Comparison of ENCODE assay signal across 10 cellular contexts in the genomic region with DNA sequence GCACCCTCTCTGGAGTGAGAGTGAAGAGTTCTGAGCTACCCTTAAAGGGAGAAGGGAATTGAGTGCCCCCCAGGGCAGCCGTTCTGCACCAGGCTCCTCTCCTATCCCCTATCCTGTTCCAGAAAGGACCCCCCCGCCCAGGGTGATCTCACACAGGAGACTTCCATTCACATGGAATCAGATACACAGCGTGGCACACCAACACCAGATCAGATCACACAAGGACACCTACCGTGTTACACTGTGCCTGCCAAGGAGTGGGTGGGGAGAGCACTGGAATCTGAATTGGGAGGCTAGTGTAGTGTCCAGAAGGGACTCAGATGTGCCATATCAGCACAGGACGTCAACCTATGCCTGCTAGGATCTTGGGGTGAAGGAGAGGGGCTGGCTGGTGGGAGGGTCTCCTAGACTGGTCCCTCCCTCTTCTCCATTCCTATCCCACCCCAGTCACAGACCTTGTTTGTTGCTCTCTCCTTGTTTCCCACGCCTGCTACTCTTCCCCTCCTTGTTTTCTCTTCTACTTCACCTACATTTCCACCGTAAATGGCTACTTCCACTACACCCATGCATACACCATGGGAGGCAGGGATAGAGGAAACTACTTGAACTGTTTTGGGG. TPM values are rescaled to one million over a fixed set of nuclear protein-coding genes. Genes with fewer than 3 reads are reported as not detected.
A peak's percentile ranks its signal among the peaks of the same experiment; 100 is the strongest.
DNase-seq lines count a peak whose midpoint lies in the region; ATAC-seq and TF ChIP-seq lines count a peak whose summit lies in the region.
"Had no signal": no experiment of that assay in that cellular context is flagged by ENCODE, and none has a peak within 500 bp of the region (broad histone marks: within the 10 kb centered on the region; RNA-seq: fewer than 3 reads in every experiment).

No MANE protein-coding gene starts in this region.

- WGBS in trophoblast cell (ENCODE audit: extremely low coverage, insufficient coverage, insufficient read length): no CpG with 5 or more reads among the region's 7 CpGs

- BruUV-seq in PC-3 (replicated peaks; lab: Mats Ljungman, UMichigan) (no TSS peak), OCI-LY7 (replicated peaks; lab: Mats Ljungman, UMichigan) (no TSS peak)

- peak overlapping the region; percentile 2 for H3K4ac ChIP-seq in trophoblast cell (ENCODE audit: low read depth, low read length)

- 0 out of 2 replicates have a peak overlapping the region, but pooled peaks have one; percentile 75 for H2AFZ ChIP-seq in PC-3 (ENCODE audit: low read length)
- H2AFZ ChIP-seq in trophoblast cell (ENCODE audit: insufficient read depth, low read length, poor library complexity): no peak overlapping the region
- no peak overlapping the region for H2AFZ ChIP-seq in OCI-LY7 (ENCODE audit: low read length)

- H3K4me3 ChIP-seq in PC-3 (ENCODE audit: low read length) (peak overlapping the region; percentile 89), epithelial cell of proximal tubule (ENCODE audit: low read depth, low read length) (peak overlapping the region; percentile 92), trophoblast cell (ENCODE audit: low read depth, low read length) (peak overlapping the region; percentile 10), OCI-LY7 (ENCODE audit: low read depth, low read length, poor library complexity, severe bottlenecking) (no peak overlapping the region)

- H3K27ac ChIP-seq in PC-3 (ENCODE audit: low read length) (no peak overlapping the region), trophoblast cell (ENCODE audit: low read depth, low read length) (no peak overlapping the region), OCI-LY7 (ENCODE audit: low read depth, low read length, poor library complexity, severe bottlenecking) (no peak overlapping the region)

- no peaks in the 10 kb centered on the region for H3F3A ChIP-seq in PC-3 (ENCODE audit: low read length, unreplicated experiment)

- H2BK120ac ChIP-seq in trophoblast cell (ENCODE audit: insufficient read depth, low read length, poor library complexity): no peak overlapping the region

- H4K12ac ChIP-seq in trophoblast cell (ENCODE audit: low read depth, low read length): no peak overlapping the region

- H3K9ac ChIP-seq in PC-3 (ENCODE audit: low read length) (peak overlapping the region; percentile 79; the same call in 1 of the 2 replicates), trophoblast cell (ENCODE audit: low read length) (no peak overlapping the region)

- no peak for TF ChIP-seq CTCF in PC-3 (conservative IDR thresholded peaks at IDR 0.05; ENCODE audit: low read depth, low read length)
- TF ChIP-seq CTCF in epithelial cell of proximal tubule (conservative IDR thresholded peaks at IDR 0.05; ENCODE audit: low read depth, low read length): no peak
- no peak for TF ChIP-seq CTCF in omental fat pad (IDR thresholded peaks at IDR 0.05)
- no peak for TF ChIP-seq CTCF in OCI-LY7 (conservative IDR thresholded peaks at IDR 0.05; ENCODE audit: low read length)

- CTCF ChIA-PET in PC-3 (lab: Charles Lee): no interaction called here
- CTCF ChIA-PET in OCI-LY7 (lab: Charles Lee; ENCODE audit: unreplicated experiment): no interaction called here

- no peak overlapping the region for H3K23ac ChIP-seq in trophoblast cell (ENCODE audit: low read length)

- peaks cover 28% of the 10 kb centered on the region for H3K79me1 ChIP-seq in trophoblast cell (ENCODE audit: low read length)

- no peak overlapping the region for H3K14ac ChIP-seq in trophoblast cell (ENCODE audit: low read length)

- H3K36me3 ChIP-seq in PC-3 (ENCODE audit: low read depth, low read length) (no peaks in the 10 kb centered on the region), trophoblast cell (ENCODE audit: control insufficient read depth in 1 of 2, insufficient read depth in 2 of 2, low read length in 2 of 2) (peaks cover 21 to 24% of the 10 kb centered on the region in 2 experiments), OCI-LY7 (ENCODE audit: insufficient read depth, low read length) (no peaks in the 10 kb centered on the region)

- H4K20me1 ChIP-seq in PC-3 (ENCODE audit: low read length): no peaks in the 10 kb centered on the region; the same call in 1 of the 2 replicates
- H4K20me1 ChIP-seq in OCI-LY7 (ENCODE audit: insufficient read depth, low read length): no peaks in the 10 kb centered on the region

- H4K8ac ChIP-seq in trophoblast cell (ENCODE audit: low read depth, low read length): no peak overlapping the region

- intact Hi-C loops in PC-3 (cut with micrococcal nuclease): no loop called here
- intact Hi-C loops in posterior vena cava (cut with DNase I): no loop called here
- intact Hi-C loops in OCI-LY7 (cut with micrococcal nuclease; ENCODE audit: unreplicated experiment): no loop called here

- H4K91ac ChIP-seq in trophoblast cell (ENCODE audit: low read depth, low read length): no peak overlapping the region

- H3K9me3 ChIP-seq in PC-3 (ENCODE audit: low read length) (no peaks in the 10 kb centered on the region), trophoblast cell (ENCODE audit: insufficient read depth, low read depth, low read length) (peaks cover 2% of the 10 kb centered on the region), OCI-LY7 (ENCODE audit: low read length) (no peaks in the 10 kb centered on the region)

- ATAC-seq in PC-3 (no peak), omental fat pad (ENCODE audit: low FRiP score) (no peak)
- ATAC-seq: right cardiac atrium had no signal

- DNase-seq in DMS79 (lab: John Stamatoyannopoulos, UW) (peak; percentile 32), PC-3 (no peak), epithelial cell of proximal tubule (ENCODE audit: low read depth) (no peak), trophoblast cell (no peak), NCI-H510A (lab: John Stamatoyannopoulos, UW) (no peak), posterior vena cava (ENCODE audit: low spot score) (no peak), omental fat pad (ENCODE audit: low spot score) (no peak), OCI-LY7 (ENCODE audit: low spot score) (no peak)
- DNase-seq: KG1 had no signal

- H2AK5ac ChIP-seq in trophoblast cell (ENCODE audit: low read length): no peak overlapping the region

- H3K27me3 ChIP-seq in PC-3 (ENCODE audit: low read length): no peaks in the 10 kb centered on the region
- peaks cover 5% of the 10 kb centered on the region for H3K27me3 ChIP-seq in trophoblast cell (ENCODE audit: insufficient read depth, low read length)

- H3K18ac ChIP-seq in trophoblast cell (ENCODE audit: low read length): peak overlapping the region; percentile 22

- no peak overlapping the region for H2BK12ac ChIP-seq in trophoblast cell (ENCODE audit: low read length)

- H3K4me2 ChIP-seq in PC-3 (ENCODE audit: low read length): peak overlapping the region; percentile 96
- H3K4me2 ChIP-seq in trophoblast cell (ENCODE audit: low read length): peak overlapping the region; percentile 91
- no peak overlapping the region for H3K4me2 ChIP-seq in OCI-LY7 (ENCODE audit: low read length)

- no peaks in the 10 kb centered on the region for H3K9me2 ChIP-seq in PC-3 (replicated peaks; ENCODE audit: low read length)
- H3K9me2 ChIP-seq in OCI-LY7 (ENCODE audit: insufficient read depth, low read length): no peaks in the 10 kb centered on the region

- POLR2A ChIA-PET in PC-3 (lab: Charles Lee; ENCODE audit: unreplicated experiment): no interaction called here
- POLR2A ChIA-PET in OCI-LY7 (lab: Charles Lee): interaction anchor here (0.7 to 2.1 kb wide), 2 partner anchors 15 kb away, joined by 3 to 5 read pairs; no protein-coding TSS in a partner anchor

- H3K4me1 ChIP-seq in PC-3 (ENCODE audit: insufficient read depth, low read length): peaks cover 34% of the 10 kb centered on the region
- peaks cover 21 to 31% of the 10 kb centered on the region in 2 experiments for H3K4me1 ChIP-seq in trophoblast cell (ENCODE audit: control insufficient read depth in 1 of 2, insufficient read depth in 2 of 2, low read length in 2 of 2)
- peaks cover 52% of the 10 kb centered on the region for H3K4me1 ChIP-seq in OCI-LY7 (ENCODE audit: insufficient read depth, low read length, poor library complexity, severe bottlenecking)

- H2BK5ac ChIP-seq in trophoblast cell (ENCODE audit: low read depth, low read length, poor library complexity): no peak overlapping the region

- H3K79me2 ChIP-seq in PC-3 (ENCODE audit: low read length) (peaks cover 27% of the 10 kb centered on the region), trophoblast cell (ENCODE audit: control insufficient read depth, insufficient read depth, low read length, poor library complexity) (peaks cover 18% of the 10 kb centered on the region), OCI-LY7 (ENCODE audit: insufficient read depth, low read depth, low read length) (no peaks in the 10 kb centered on the region)

RNA-seq across cellular contexts. Expression of gene PTMS, which starts 2.3 kb away (rescaled TPM):
- total RNA-seq in PC-3 (2014; rRNA removed) (46.4 and 84.7 TPM in 2 replicates), epithelial cell of proximal tubule (91.7 and 266 TPM in 2 replicates), posterior vena cava (100 to 1,000 TPM; 373 to 398 TPM), omental fat pad (100 to 1,000 TPM in 2 of 4 donors, 10 to 100 TPM in 2; 77.6 to 143 (median 113) TPM), OCI-LY7 (2022) (9.8 and 11.8 TPM in 2 replicates)
- polyA plus RNA-seq in trophoblast cell (2013): 441 and 482 TPM in 2 replicates
- 6.3 and 7.8 TPM in 2 replicates for total RNA-seq in OCI-LY7 (2014; rRNA removed; shearing (Covaris generic))

RNA-seq across cellular contexts. Expression of gene LAG3, which starts 3.8 kb away (rescaled TPM):
- total RNA-seq in PC-3 (2014; rRNA removed): 0.40 and 0.58 TPM in 2 replicates
- not detected in 2 replicates for total RNA-seq in epithelial cell of proximal tubule
- 0.29 and 0.37 TPM in 2 replicates for polyA plus RNA-seq in trophoblast cell (2013)
- total RNA-seq in posterior vena cava: 1 to 10 TPM in 1 of 2 donors, under 1 TPM in 1; 0.57 to 1.2 TPM
- 1 to 10 TPM in 2 of 4 donors, under 1 TPM in 2; 0.44 to 2.2 (median 0.92) TPM for total RNA-seq in omental fat pad
- 0.19 and 0.62 TPM in 2 replicates for total RNA-seq in OCI-LY7 (2014; rRNA removed; shearing (Covaris generic))
- 0.26 TPM in 1 of 2 replicates, not detected in the other for total RNA-seq in OCI-LY7 (2022)

RNA-seq across cellular contexts. Expression of gene MLF2, which starts 15.6 kb away (rescaled TPM):
- total RNA-seq in PC-3 (2014; rRNA removed) (222 and 248 TPM in 2 replicates), epithelial cell of proximal tubule (185 and 294 TPM in 2 replicates), posterior vena cava (100 to 1,000 TPM; 106 to 145 TPM), omental fat pad (100 to 1,000 TPM; 127 to 150 (median 129) TPM), OCI-LY7 (2022) (79.7 and 81.3 TPM in 2 replicates)
- 219 and 234 TPM in 2 replicates for polyA plus RNA-seq in trophoblast cell (2013)
- 87.3 and 96.2 TPM in 2 replicates for total RNA-seq in OCI-LY7 (2014; rRNA removed; shearing (Covaris generic))

RNA-seq across cellular contexts. Expression of gene CD4, which starts 20.8 kb away (rescaled TPM):
- total RNA-seq in PC-3 (2014; rRNA removed) (0.23 TPM in 1 of 2 replicates, not detected in the other), epithelial cell of proximal tubule (0.07 and 0.75 TPM in 2 replicates), posterior vena cava (10 to 100 TPM; 12.9 to 36.0 TPM), omental fat pad (10 to 100 TPM; 19.7 to 26.5 (median 21.8) TPM), OCI-LY7 (2022) (not detected in 2 replicates)
- 0.04 TPM in 2 replicates for polyA plus RNA-seq in trophoblast cell (2013)
- total RNA-seq in OCI-LY7 (2014; rRNA removed; shearing (Covaris generic)): not detected in 2 replicates

RNA-seq across cellular contexts. Expression of gene COPS7A, which starts 44.6 kb away (rescaled TPM):
- 82.3 and 86.9 TPM in 2 replicates for total RNA-seq in PC-3 (2014; rRNA removed)
- 59.2 and 63.5 TPM in 2 replicates for total RNA-seq in epithelial cell of proximal tubule
- 30.5 and 31.7 TPM in 2 replicates for polyA plus RNA-seq in trophoblast cell (2013)
- total RNA-seq in posterior vena cava: 10 to 100 TPM; 46.0 to 54.5 TPM
- 10 to 100 TPM; 51.2 to 64.0 (median 62.7) TPM for total RNA-seq in omental fat pad
- 64.8 and 71.2 TPM in 2 replicates for total RNA-seq in OCI-LY7 (2014; rRNA removed; shearing (Covaris generic))
- 51.1 and 53.8 TPM in 2 replicates for total RNA-seq in OCI-LY7 (2022)
